In genomic region chr6:38775870-38776269, GRCh38 we compare ENCODE assay signal across 15 cellular contexts.
DNase-seq lines count a peak whose midpoint lies in the region; ATAC-seq and TF ChIP-seq lines count a peak whose summit lies in the region.
"Had no signal": no experiment of that assay in that cellular context is flagged by ENCODE, and none has a peak within 500 bp of the region (broad histone marks: within the 10 kb centered on the region; RNA-seq: fewer than 3 reads in every experiment).

No MANE protein-coding gene starts in this region.

- H3K27ac ChIP-seq in colonic mucosa = no peak overlapping the region
- H3K27ac ChIP-seq: 22Rv1, hepatocyte, parathyroid adenoma had no signal

- H3K27ac Mint-ChIP-seq in naive B cell = peak overlapping the region in 1 of 6 donors; percentile 71
- H3K27ac Mint-ChIP-seq in activated T-helper 1 cell treated with anti-CD3 and anti-CD28 coated beads, Interleukin-12 subunit alpha, Interleukin-12 subunit beta, Interleukin-2, Interleukin-4 antibody, amounts not matched to agents 30 ng/mL and 10 ng/mL and 1 ng/mL, durations not matched to agents 14 hours and 24 hours and 36 hours = no peak overlapping the region
- H3K27ac Mint-ChIP-seq: brain had no signal

- peaks cover 0 to 18% (median 5%) of the 10 kb centered on the region in 3 donors for H3K27me3 Mint-ChIP-seq in naive B cell
- peaks cover 10% of the 10 kb centered on the region for H3K27me3 Mint-ChIP-seq in activated T-helper 1 cell treated with anti-CD3 and anti-CD28 coated beads, Interleukin-12 subunit alpha, Interleukin-12 subunit beta, Interleukin-2, Interleukin-4 antibody, amounts not matched to agents 30 ng/mL and 10 ng/mL and 1 ng/mL, durations not matched to agents 14 hours and 24 hours and 36 hours (ENCODE audit: insufficient read depth)

- H3K4me1 ChIP-seq in colonic mucosa = no peaks in the 10 kb centered on the region
- H3K4me1 ChIP-seq: parathyroid adenoma had no signal

- DNase-seq in NOMO-1 treated with DMSO at 0.1 percent for 48 hours (lab: John Stamatoyannopoulos, UW; ENCODE audit: unreplicated experiment) = peak; percentile 59
- DNase-seq in NOMO-1 treated with dmso at 0.1 percent for 144 hours (lab: John Stamatoyannopoulos, UW; ENCODE audit: unreplicated experiment) = no peak
- DNase-seq in naive B cell = no peak
- DNase-seq in GOT3 (lab: John Stamatoyannopoulos, UW) = no peak
- no peak for DNase-seq in activated T-helper 1 cell treated with anti-CD3 and anti-CD28 coated beads, Interleukin-12 subunit alpha, Interleukin-12 subunit beta, Interleukin-2, Interleukin-4 antibody, amounts not matched to agents 30 ng/mL and 10 ng/mL and 1 ng/mL, durations not matched to agents 14 hours and 24 hours and 36 hours (ENCODE audit: low spot score)
- DNase-seq in colonic mucosa = no peak
- DNase-seq: activated CD4-positive, alpha-beta T cell treated with anti-CD3 and anti-CD28 coated beads for 4 hours; NCI-H446 treated with DMSO at 0.1 percent for 48 hours; stimulated activated CD4-positive, alpha-beta T cell treated with anti-CD3 and anti-CD28 coated beads, Interleukin-4, amount 100 ng/mL, for 1 hour had no signal

- no peaks in the 10 kb centered on the region for H3K27me3 ChIP-seq in colonic mucosa
- H3K27me3 ChIP-seq: hepatocyte had no signal

- TF ChIP-seq CTCF in colonic mucosa (IDR thresholded peaks at IDR 0.05) = no peak

- H3K4me3 Mint-ChIP-seq in naive B cell = peak overlapping the region in 5 of 8 donors; percentile 10 to 63 (median 26)
- H3K4me3 Mint-ChIP-seq in activated T-helper 1 cell treated with anti-CD3 and anti-CD28 coated beads, Interleukin-12 subunit alpha, Interleukin-12 subunit beta, Interleukin-2, Interleukin-4 antibody, amounts not matched to agents 30 ng/mL and 10 ng/mL and 1 ng/mL, durations not matched to agents 14 hours and 24 hours and 36 hours = no peak overlapping the region
- H3K4me3 Mint-ChIP-seq: brain had no signal

- ATAC-seq in HG02678 (IDR thresholded peaks at IDR 0.05; ENCODE audit: unreplicated experiment) = peak; percentile 75
- ATAC-seq in HG03575 (IDR thresholded peaks at IDR 0.05; ENCODE audit: extremely low read depth, insufficient number of reproducible peaks, low FRiP score, unreplicated experiment) = peak; percentile 52
- ATAC-seq in naive B cell (ENCODE audit: low read depth in 2 of 2) = peak; percentile 54 to 63

- H3K36me3 Mint-ChIP-seq in naive B cell = peaks cover 0 to 13% of the 10 kb centered on the region in 2 donors
- no peaks in the 10 kb centered on the region for H3K36me3 Mint-ChIP-seq in activated T-helper 1 cell treated with anti-CD3 and anti-CD28 coated beads, Interleukin-12 subunit alpha, Interleukin-12 subunit beta, Interleukin-2, Interleukin-4 antibody, amounts not matched to agents 30 ng/mL and 10 ng/mL and 1 ng/mL, durations not matched to agents 14 hours and 24 hours and 36 hours (ENCODE audit: low read depth)
- H3K36me3 Mint-ChIP-seq: brain had no signal

- no peaks in the 10 kb centered on the region for H3K36me3 ChIP-seq in colonic mucosa

- no peak overlapping the region for H3K9ac ChIP-seq in colonic mucosa (ENCODE audit: low read depth in 2 of 2, low read length in 2 of 2)
- H3K9ac ChIP-seq: parathyroid adenoma had no signal

- no peaks in the 10 kb centered on the region for H3K9me3 ChIP-seq in colonic mucosa

- no peak overlapping the region for H3K4me3 ChIP-seq in colonic mucosa
- H3K4me3 ChIP-seq: hepatocyte had no signal

- intact Hi-C loops in activated T-helper 1 cell treated with anti-CD3 and anti-CD28 coated beads, Interleukin-12 subunit alpha, Interleukin-12 subunit beta, Interleukin-2, Interleukin-4 antibody, amounts not matched to agents 30 ng/mL and 10 ng/mL and 1 ng/mL, durations not matched to agents 14 hours and 24 hours and 36 hours (cut with micrococcal nuclease) = no loop called here
- intact Hi-C loops in colonic mucosa (cut with DNase I) = no loop called here

- H3K4me1 Mint-ChIP-seq in naive B cell = peaks cover 22 to 34% (median 28%) of the 10 kb centered on the region in 3 donors
- H3K4me1 Mint-ChIP-seq in activated T-helper 1 cell treated with anti-CD3 and anti-CD28 coated beads, Interleukin-12 subunit alpha, Interleukin-12 subunit beta, Interleukin-2, Interleukin-4 antibody, amounts not matched to agents 30 ng/mL and 10 ng/mL and 1 ng/mL, durations not matched to agents 14 hours and 24 hours and 36 hours (ENCODE audit: low read depth) = peaks cover 7% of the 10 kb centered on the region
- H3K4me1 Mint-ChIP-seq: brain had no signal

- H3K9me3 Mint-ChIP-seq in naive B cell = peaks cover 0 to 10% (median 0%) of the 10 kb centered on the region in 7 donors
- no peaks in the 10 kb centered on the region for H3K9me3 Mint-ChIP-seq in activated T-helper 1 cell treated with anti-CD3 and anti-CD28 coated beads, Interleukin-12 subunit alpha, Interleukin-12 subunit beta, Interleukin-2, Interleukin-4 antibody, amounts not matched to agents 30 ng/mL and 10 ng/mL and 1 ng/mL, durations not matched to agents 14 hours and 24 hours and 36 hours
